Comparison of ENCODE assay signal across 9 cellular contexts in the genomic region with DNA sequence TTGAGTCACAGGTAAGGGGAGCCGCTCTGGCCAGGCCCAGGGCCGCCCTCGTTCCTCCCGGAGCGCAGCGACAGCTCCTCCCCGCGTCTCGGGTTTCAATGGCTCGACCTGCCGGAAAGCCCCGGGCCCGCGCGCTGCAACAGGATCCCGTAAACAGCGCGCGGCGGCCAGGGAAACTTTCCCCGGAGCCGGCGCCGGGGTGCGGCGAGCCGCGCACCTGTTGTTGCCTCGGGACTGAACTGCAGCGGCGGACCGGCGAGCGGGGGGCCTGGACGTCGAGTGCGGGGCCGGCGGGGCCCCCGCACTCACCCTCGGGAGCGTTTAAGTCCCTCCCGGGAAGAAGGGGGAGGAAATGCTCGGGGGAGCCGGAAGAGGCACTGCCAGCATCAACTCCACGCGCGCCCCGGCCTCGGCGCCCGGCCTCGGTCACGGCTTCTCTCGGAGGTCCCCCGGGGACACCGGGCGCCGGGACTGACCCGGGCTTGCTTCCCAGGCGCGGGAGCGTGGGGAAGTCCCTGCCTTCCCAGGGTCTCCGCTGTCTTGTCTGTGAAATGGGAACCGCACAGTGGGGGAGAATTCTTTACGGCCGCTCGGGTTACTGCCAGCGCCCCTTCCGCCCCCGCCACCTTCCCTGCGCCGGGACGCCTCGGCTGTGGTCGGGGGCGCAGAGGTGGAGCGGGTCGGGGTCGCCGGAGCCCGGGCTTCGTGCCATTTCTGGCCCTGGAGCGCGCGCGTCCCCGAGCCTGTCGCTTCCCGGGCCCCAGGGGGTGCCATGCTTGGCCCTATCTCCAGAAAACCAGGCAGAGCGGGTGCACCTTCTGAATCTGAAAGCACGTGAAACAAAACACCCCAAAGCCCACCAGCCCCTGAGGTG. TPM values are rescaled to one million over a fixed set of nuclear protein-coding genes. Genes with fewer than 3 reads are reported as not detected.
DNase-seq lines count a peak whose midpoint lies in the region; ATAC-seq and TF ChIP-seq lines count a peak whose summit lies in the region.
"Had no signal": no experiment of that assay in that cellular context is flagged by ENCODE, and none has a peak within 500 bp of the region (broad histone marks: within the 10 kb centered on the region; RNA-seq: fewer than 3 reads in every experiment).

No MANE protein-coding gene starts in this region.

- no peaks in the 10 kb centered on the region for H4K20me1 ChIP-seq in BLaER1 treated with 17β-estradiol and CSF1 and Interleukin-3, amounts not matched to agents 10 nM and 100 nM

- no peaks in the 10 kb centered on the region for H3K36me3 ChIP-seq in BLaER1 treated with 17β-estradiol and CSF1 and Interleukin-3, amounts not matched to agents 10 nM and 100 nM
- H3K36me3 ChIP-seq in right atrium auricular region = no peaks in the 10 kb centered on the region

- no peak for TF ChIP-seq CTCF in right atrium auricular region (IDR thresholded peaks at IDR 0.05)

- ATAC-seq in GM19023 (IDR thresholded peaks at IDR 0.05; ENCODE audit: unreplicated experiment) (peak; percentile 98), HG03064 (IDR thresholded peaks at IDR 0.05; ENCODE audit: low read depth, unreplicated experiment) (peak; percentile 85), sciatic nerve (peak; percentile 59)
- peak; percentile 96 to 97 for ATAC-seq in activated naive CD4-positive, alpha-beta T cell treated with anti-CD3 and anti-CD28 coated beads, Interleukin-2, amount 50 U/mL, for 72 hours

- H3K9me3 Mint-ChIP-seq in activated naive CD4-positive, alpha-beta T cell treated with anti-CD3 and anti-CD28 coated beads, Interleukin-2, amount 50 U/mL, for 72 hours = no peaks in the 10 kb centered on the region

- peak overlapping the region; percentile 91 to 100 (median 98) for H3K4me2 ChIP-seq in BLaER1 treated with 17β-estradiol and CSF1 and Interleukin-3, amounts not matched to agents 10 nM and 100 nM

- H3K9me3 ChIP-seq in BLaER1 treated with 17β-estradiol and CSF1 and Interleukin-3, amounts not matched to agents 10 nM and 100 nM (replicated peaks in 1 of 11) = no peaks in the 10 kb centered on the region
- no peaks in the 10 kb centered on the region for H3K9me3 ChIP-seq in right atrium auricular region

- peak overlapping the region in 10 of 11 experiments; percentile 6 to 73 (median 63); a peak in 20 of 22 replicates for H3K27ac ChIP-seq in BLaER1 treated with 17β-estradiol and CSF1 and Interleukin-3, amounts not matched to agents 10 nM and 100 nM
- H3K27ac ChIP-seq in right atrium auricular region = peak overlapping the region; percentile 72 to 81

- peak overlapping the region in 1 of 2 donors; percentile 87 for H3K27ac Mint-ChIP-seq in activated naive CD4-positive, alpha-beta T cell treated with anti-CD3 and anti-CD28 coated beads, Interleukin-2, amount 50 U/mL, for 72 hours

- H3K9ac ChIP-seq in BLaER1 treated with 17β-estradiol and CSF1 and Interleukin-3, amounts not matched to agents 10 nM and 100 nM = peak overlapping the region; percentile 57 to 81 (median 76); a peak in 21 of 22 replicates

- peaks cover 16 to 32% (median 22%) of the 10 kb centered on the region in 11 experiments; a peak in 21 of 22 replicates for H3K27me3 ChIP-seq in BLaER1 treated with 17β-estradiol and CSF1 and Interleukin-3, amounts not matched to agents 10 nM and 100 nM
- H3K27me3 ChIP-seq in right atrium auricular region = no peaks in the 10 kb centered on the region

- intact Hi-C loops in sciatic nerve (cut with DNase I) = no loop called here

- peaks cover 7 to 38% (median 13%) of the 10 kb centered on the region in 10 experiments; a peak in 18 of 20 replicates for H3K4me1 ChIP-seq in BLaER1 treated with 17β-estradiol and CSF1 and Interleukin-3, amounts not matched to agents 10 nM and 100 nM
- H3K4me1 ChIP-seq in right atrium auricular region = peaks cover 0 to 6% of the 10 kb centered on the region in 2 donors

- H3K4me3 ChIP-seq in BLaER1 treated with 17β-estradiol and CSF1 and Interleukin-3, amounts not matched to agents 10 nM and 100 nM = peak overlapping the region; percentile 69 to 80 (median 74)
- peak overlapping the region; percentile 51 to 63 for H3K4me3 ChIP-seq in right atrium auricular region

- DNase-seq in NCI-H510A treated with DMSO at 0.1 percent for 48 hours (lab: John Stamatoyannopoulos, UW) = peak; percentile 22
- DNase-seq in activated naive CD4-positive, alpha-beta T cell treated with anti-CD3 and anti-CD28 coated beads, Interleukin-2, amount 50 U/mL, for 72 hours (ENCODE audit: low spot score in 2 of 2) = peak; percentile 69 to 78
- DNase-seq in right atrium auricular region (ENCODE audit: low spot score) = no peak
- peak; percentile 64 for DNase-seq in sciatic nerve (ENCODE audit: low spot score)
- no peak for DNase-seq in central memory CD4-positive, alpha-beta T cell

- H3K36me3 Mint-ChIP-seq in activated naive CD4-positive, alpha-beta T cell treated with anti-CD3 and anti-CD28 coated beads, Interleukin-2, amount 50 U/mL, for 72 hours = no peaks in the 10 kb centered on the region

RNA-seq across cellular contexts. Expression of gene PGPEP1L, which starts 7.4 kb away (rescaled TPM):
- not detected for total RNA-seq in activated naive CD4-positive, alpha-beta T cell treated with anti-CD3 and anti-CD28 coated beads, Interleukin-2, amount 50 U/mL, for 72 hours
- total RNA-seq in right atrium auricular region (1 to 10 TPM in 1 of 2 donors, under 1 TPM in 1; 0.74 to 1.3 TPM), sciatic nerve (not detected)
- total RNA-seq: T-helper 2 cell treated with Interferon-gamma antibody and Interleukin-4, amounts not matched to agents 100 ng/mL and 5 ng/mL, for 36 hours had no signal

Comparison
In these comparisons a context has a peak if more than half of its experiments do, and no peak if none do; other contexts are left out.
1. DNase-seq: peak in NCI-H510A treated with DMSO at 0.1 percent for 48 hours (single experiment), activated naive CD4-positive, alpha-beta T cell treated with anti-CD3 and anti-CD28 coated beads, Interleukin-2, amount 50 U/mL, for 72 hours (2 of 2) and sciatic nerve (single experiment); none in right atrium auricular region (single experiment) and central memory CD4-positive, alpha-beta T cell (single experiment).
2. Peak in every context shown above with its lines, with median percentiles within 50 percentile points of each other: ATAC-seq.